9 cellular contexts compared by ENCODE assay signal in the genomic region with DNA sequence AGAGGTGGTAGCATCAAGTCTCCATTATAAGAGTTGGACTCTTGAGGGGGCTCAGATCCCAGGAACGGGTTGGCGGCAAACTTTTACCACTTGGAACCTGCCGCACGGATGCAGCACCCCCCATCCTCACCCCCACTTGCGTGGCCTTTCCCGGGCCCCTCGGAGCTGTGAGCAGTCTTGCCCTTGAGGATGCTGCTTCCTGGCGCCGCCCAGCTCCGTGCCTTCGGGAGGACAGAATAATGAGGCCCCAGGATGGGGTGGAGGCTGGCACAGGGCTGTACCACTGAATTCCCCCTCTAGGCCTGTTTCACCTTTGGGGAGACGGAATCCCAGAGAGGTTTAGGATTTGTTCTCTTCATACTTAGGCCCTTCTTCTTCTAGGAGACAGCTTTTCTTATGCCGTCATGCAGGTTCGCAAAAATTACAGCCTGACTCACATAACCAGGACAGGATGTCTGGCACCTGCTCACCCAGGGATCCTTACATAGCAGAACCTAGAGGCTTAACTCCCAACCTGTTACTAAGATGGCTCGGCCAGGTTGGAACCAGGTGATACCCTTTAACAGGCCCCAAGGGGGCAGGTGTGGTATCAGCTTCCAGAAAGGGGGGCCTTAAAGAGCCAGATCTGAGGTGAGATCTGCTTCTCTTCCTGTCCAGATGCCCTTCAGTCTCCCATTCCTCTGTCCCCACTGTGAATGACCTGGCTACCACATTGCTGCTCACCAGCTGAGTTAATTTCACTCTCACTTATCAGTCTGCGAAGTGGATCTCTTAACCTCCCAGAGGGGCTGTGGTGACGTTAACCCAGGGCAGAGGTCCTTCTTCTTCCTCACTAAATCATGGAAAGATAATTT. TPM values are rescaled to one million over a fixed set of nuclear protein-coding genes. Genes with fewer than 3 reads are reported as not detected.
DNase-seq lines count a peak whose midpoint lies in the region; ATAC-seq and TF ChIP-seq lines count a peak whose summit lies in the region.
"Had no signal": no experiment of that assay in that cellular context is flagged by ENCODE, and none has a peak within 500 bp of the region (broad histone marks: within the 10 kb centered on the region; RNA-seq: fewer than 3 reads in every experiment).

No MANE protein-coding gene starts in this region.

- peaks cover 5% of the 10 kb centered on the region for H3K79me2 ChIP-seq in osteoblast (ENCODE audit: insufficient read depth, low read length)

- peak overlapping the region; percentile 84 for H3K4me2 ChIP-seq in osteoblast (ENCODE audit: insufficient read depth, low read length)

- no peaks in the 10 kb centered on the region for H4K20me1 ChIP-seq in osteoblast (ENCODE audit: insufficient read depth, low read length)

- no peak for TF ChIP-seq CTCF in osteoblast (IDR thresholded peaks at IDR 0.05; ENCODE audit: extremely low read depth, low read depth, low read length)

- peak overlapping the region; percentile 38 for H3K4me3 ChIP-seq in endocrine pancreas (ENCODE audit: control insufficient read depth, insufficient read depth, low read length)
- H3K4me3 ChIP-seq in osteoblast (ENCODE audit: insufficient read depth, low read length): peak overlapping the region; percentile 76

- no peak overlapping the region for H3K27ac ChIP-seq in osteoblast (ENCODE audit: low read depth, low read length)

- peak overlapping the region; percentile 62 for H2AFZ ChIP-seq in osteoblast (ENCODE audit: low read length)

- ATAC-seq in HG02798 (IDR thresholded peaks at IDR 0.05; ENCODE audit: poor library complexity, unreplicated experiment): no peak
- ATAC-seq in GM21576 (IDR thresholded peaks at IDR 0.05; ENCODE audit: unreplicated experiment): no peak

- H3K36me3 ChIP-seq in endocrine pancreas (ENCODE audit: control insufficient read depth, insufficient read depth, low read length) (no peaks in the 10 kb centered on the region), osteoblast (ENCODE audit: insufficient read depth, low read length) (no peaks in the 10 kb centered on the region)

- DNase-seq in DMS79 (lab: John Stamatoyannopoulos, UW) (peak; percentile 76), NCI-H226 (peak; percentile 78), osteoblast (ENCODE audit: insufficient read length, low spot score, missing footprints) (peak; percentile 75), medulla oblongata (ENCODE audit: extremely low spot score) (no peak), posterior vena cava (ENCODE audit: low spot score) (no peak)

- H3K4me1 ChIP-seq in endocrine pancreas (ENCODE audit: control insufficient read depth, insufficient read depth, low read length) (no peaks in the 10 kb centered on the region), osteoblast (ENCODE audit: insufficient read depth, low read length) (peaks cover 35% of the 10 kb centered on the region)

- intact Hi-C loops in posterior vena cava (cut with DNase I): loop anchor here (2.0 to 5.0 kb wide), 3 partner anchors 47 to 104 kb away; no protein-coding TSS in a partner anchor

- H3K27me3 ChIP-seq in endocrine pancreas (ENCODE audit: control insufficient read depth, insufficient read depth, low read length): no peaks in the 10 kb centered on the region
- peaks cover 6% of the 10 kb centered on the region for H3K27me3 ChIP-seq in osteoblast (ENCODE audit: insufficient read depth, low read length)

- peak overlapping the region; percentile 67 for H3K9ac ChIP-seq in endocrine pancreas (ENCODE audit: control insufficient read depth, insufficient read depth, low read length)

- H3K9me3 ChIP-seq in endocrine pancreas (ENCODE audit: control insufficient read depth, low read length) (no peaks in the 10 kb centered on the region), osteoblast (ENCODE audit: low read depth, low read length) (no peaks in the 10 kb centered on the region)

RNA-seq across cellular contexts. Expression of a gene that starts 1.5 kb away (rescaled TPM):
- total RNA-seq in osteoblast: 6.5 TPM in 2 replicates
- total RNA-seq in posterior vena cava: 10 to 100 TPM; 10.7 to 13.2 TPM

RNA-seq across cellular contexts. Expression of a gene that starts 17.7 kb away (rescaled TPM):
- total RNA-seq in osteoblast: 10.0 and 11.2 TPM in 2 replicates
- 10 to 100 TPM; 41.2 to 43.7 TPM for total RNA-seq in posterior vena cava
- total RNA-seq: frontal cortex had no signal

RNA-seq across cellular contexts. Expression of a gene that starts 34.7 kb away (rescaled TPM):
- total RNA-seq in osteoblast (not detected in 2 replicates), posterior vena cava (not detected)
- total RNA-seq: frontal cortex had no signal

Comparison
In these comparisons a context has a peak if more than half of its experiments do, and no peak if none do; other contexts are left out.
1. DNase-seq: peak in DMS79 (single experiment), NCI-H226 (single experiment) and osteoblast (single experiment); none in medulla oblongata (single experiment) and posterior vena cava (single experiment).